ENCODE assay signal across 1 cellular context in genomic region chr19:45863335-45863839, GRCh38.
TF ChIP-seq lines count a peak whose summit lies in the region.

No MANE protein-coding gene starts in this region.

TF ChIP-seq in H1, 55 proteins besides CTCF, POLR2A, EP300 and RAD21:
- TF ChIP-seq, protein P1, sequence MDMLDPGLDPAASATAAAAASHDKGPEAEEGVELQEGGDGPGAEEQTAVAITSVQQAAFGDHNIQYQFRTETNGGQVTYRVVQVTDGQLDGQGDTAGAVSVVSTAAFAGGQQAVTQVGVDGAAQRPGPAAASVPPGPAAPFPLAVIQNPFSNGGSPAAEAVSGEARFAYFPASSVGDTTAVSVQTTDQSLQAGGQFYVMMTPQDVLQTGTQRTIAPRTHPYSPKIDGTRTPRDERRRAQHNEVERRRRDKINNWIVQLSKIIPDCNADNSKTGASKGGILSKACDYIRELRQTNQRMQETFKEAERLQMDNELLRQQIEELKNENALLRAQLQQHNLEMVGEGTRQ (IDR thresholded peaks at IDR 0.05; ENCODE audit: low read length) = no peak
- no peak for TF ChIP-seq SIN3A (conservative IDR thresholded peaks at IDR 0.05 in 1 of 2, IDR thresholded peaks at IDR 0.05 in 1 of 2; ENCODE audit: low read depth in 1 of 2, low read length in 2 of 2)
- peak; percentile 39 for TF ChIP-seq ASH2L (IDR thresholded peaks at IDR 0.05; ENCODE audit: low read length)
- TF ChIP-seq RBBP5 (IDR thresholded peaks at IDR 0.05; ENCODE audit: borderline replicate concordance, low read depth, low read length) = no peak
- peak; percentile 1; the same call in 1 of the 2 replicates for TF ChIP-seq ATF3 (IDR thresholded peaks at IDR 0.05; ENCODE audit: insufficient read depth, low read depth, low read length)
- no peak; the same call in 1 of the 2 replicates for TF ChIP-seq SP1 (IDR thresholded peaks at IDR 0.05; ENCODE audit: low read depth, low read length)
- TF ChIP-seq CHD1 (IDR thresholded peaks at IDR 0.05; ENCODE audit: low read depth, low read length) = no peak
